Comparison of ENCODE assay signal across 1 cellular context in the genomic region with DNA sequence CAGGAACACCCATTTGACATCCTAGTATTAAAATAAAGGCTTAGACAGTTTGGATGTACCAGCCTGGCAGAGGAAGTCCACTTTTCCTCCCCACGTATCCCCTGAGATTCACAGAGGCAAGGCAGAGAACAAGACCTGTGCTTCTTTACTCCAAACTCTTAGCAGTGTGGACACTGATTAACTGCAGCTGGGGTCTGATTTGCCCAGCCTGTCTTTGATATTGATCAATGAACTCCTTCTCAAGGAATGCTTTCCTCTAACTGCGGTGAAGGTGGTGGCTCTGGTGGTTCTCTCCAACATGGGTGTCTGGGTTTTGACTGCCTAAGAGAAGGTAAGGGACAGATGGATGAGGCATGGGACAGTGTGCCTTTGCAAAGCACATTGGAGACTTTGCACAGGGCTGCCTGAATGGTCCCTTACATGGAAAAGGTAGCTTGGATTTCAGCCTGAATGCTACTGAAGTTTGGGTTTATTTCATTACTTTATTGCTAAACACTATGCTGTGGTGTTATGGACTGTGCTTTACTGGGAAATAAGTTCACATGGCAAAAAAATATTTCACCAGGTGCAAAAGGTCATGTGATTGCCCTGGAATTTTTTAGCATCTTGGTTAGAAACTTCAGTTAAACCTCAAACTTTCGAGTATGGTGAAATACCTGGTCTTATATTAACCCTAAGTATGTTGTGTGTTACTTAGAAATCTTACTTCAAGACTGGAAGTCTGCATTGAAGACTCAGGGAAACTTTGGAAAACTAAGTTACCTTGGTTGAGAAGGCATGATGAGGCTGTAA.
TF ChIP-seq lines count a peak whose summit lies in the region.

No MANE protein-coding gene starts in this region.

TF ChIP-seq in H1, 55 proteins besides CTCF, POLR2A, EP300 and RAD21:
- TF ChIP-seq TEAD4 (IDR thresholded peaks at IDR 0.05; ENCODE audit: low read depth, low read length) (no peak), TAF7 (optimal IDR thresholded peaks at IDR 0.05; ENCODE audit: borderline replicate concordance, low read depth, low read length) (no peak), ZNF274 (IDR thresholded peaks at IDR 0.05; ENCODE audit: borderline replicate concordance, extremely low read depth, low read length) (no peak), FOSL1 (IDR thresholded peaks at IDR 0.05; ENCODE audit: insufficient read depth, low read depth, low read length) (no peak), POU5F1 (IDR thresholded peaks at IDR 0.05; ENCODE audit: low read depth, low read length) (no peak), KDM4A (IDR thresholded peaks at IDR 0.05; ENCODE audit: low read depth, low read length, severe bottlenecking) (no peak), TBP (IDR thresholded peaks at IDR 0.05; ENCODE audit: low read depth, low read length) (no peak), SAP30 (IDR thresholded peaks at IDR 0.05; ENCODE audit: insufficient read depth, insufficient replicate concordance, low read length) (no peak), SIRT6 (IDR thresholded peaks at IDR 0.05; ENCODE audit: low read length) (no peak), CTBP2 (IDR thresholded peaks at IDR 0.05; ENCODE audit: borderline replicate concordance, insufficient read depth, insufficient read length, low read length) (no peak), POLR2AphosphoS5 (IDR thresholded peaks at IDR 0.05; ENCODE audit: low read depth, low read length) (no peak), BRCA1 (IDR thresholded peaks at IDR 0.05; ENCODE audit: low read depth, low read length) (no peak), TCF12 (IDR thresholded peaks at IDR 0.05; ENCODE audit: low read depth, low read length) (no peak), SP4 (IDR thresholded peaks at IDR 0.05; ENCODE audit: low read length) (no peak), MAFK (IDR thresholded peaks at IDR 0.05; ENCODE audit: low read depth, low read length) (no peak), KDM1A (IDR thresholded peaks at IDR 0.05; ENCODE audit: borderline replicate concordance, low read length) (no peak), CHD1 (IDR thresholded peaks at IDR 0.05; ENCODE audit: low read depth, low read length) (no peak), SUZ12 (IDR thresholded peaks at IDR 0.05; ENCODE audit: low read length) (no peak)
- TF ChIP-seq, protein P1, sequence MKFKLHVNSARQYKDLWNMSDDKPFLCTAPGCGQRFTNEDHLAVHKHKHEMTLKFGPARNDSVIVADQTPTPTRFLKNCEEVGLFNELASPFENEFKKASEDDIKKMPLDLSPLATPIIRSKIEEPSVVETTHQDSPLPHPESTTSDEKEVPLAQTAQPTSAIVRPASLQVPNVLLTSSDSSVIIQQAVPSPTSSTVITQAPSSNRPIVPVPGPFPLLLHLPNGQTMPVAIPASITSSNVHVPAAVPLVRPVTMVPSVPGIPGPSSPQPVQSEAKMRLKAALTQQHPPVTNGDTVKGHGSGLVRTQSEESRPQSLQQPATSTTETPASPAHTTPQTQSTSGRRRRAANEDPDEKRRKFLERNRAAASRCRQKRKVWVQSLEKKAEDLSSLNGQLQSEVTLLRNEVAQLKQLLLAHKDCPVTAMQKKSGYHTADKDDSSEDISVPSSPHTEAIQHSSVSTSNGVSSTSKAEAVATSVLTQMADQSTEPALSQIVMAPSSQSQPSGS (IDR thresholded peaks at IDR 0.05; ENCODE audit: low read length) = no peak
- TF ChIP-seq, protein P2, sequence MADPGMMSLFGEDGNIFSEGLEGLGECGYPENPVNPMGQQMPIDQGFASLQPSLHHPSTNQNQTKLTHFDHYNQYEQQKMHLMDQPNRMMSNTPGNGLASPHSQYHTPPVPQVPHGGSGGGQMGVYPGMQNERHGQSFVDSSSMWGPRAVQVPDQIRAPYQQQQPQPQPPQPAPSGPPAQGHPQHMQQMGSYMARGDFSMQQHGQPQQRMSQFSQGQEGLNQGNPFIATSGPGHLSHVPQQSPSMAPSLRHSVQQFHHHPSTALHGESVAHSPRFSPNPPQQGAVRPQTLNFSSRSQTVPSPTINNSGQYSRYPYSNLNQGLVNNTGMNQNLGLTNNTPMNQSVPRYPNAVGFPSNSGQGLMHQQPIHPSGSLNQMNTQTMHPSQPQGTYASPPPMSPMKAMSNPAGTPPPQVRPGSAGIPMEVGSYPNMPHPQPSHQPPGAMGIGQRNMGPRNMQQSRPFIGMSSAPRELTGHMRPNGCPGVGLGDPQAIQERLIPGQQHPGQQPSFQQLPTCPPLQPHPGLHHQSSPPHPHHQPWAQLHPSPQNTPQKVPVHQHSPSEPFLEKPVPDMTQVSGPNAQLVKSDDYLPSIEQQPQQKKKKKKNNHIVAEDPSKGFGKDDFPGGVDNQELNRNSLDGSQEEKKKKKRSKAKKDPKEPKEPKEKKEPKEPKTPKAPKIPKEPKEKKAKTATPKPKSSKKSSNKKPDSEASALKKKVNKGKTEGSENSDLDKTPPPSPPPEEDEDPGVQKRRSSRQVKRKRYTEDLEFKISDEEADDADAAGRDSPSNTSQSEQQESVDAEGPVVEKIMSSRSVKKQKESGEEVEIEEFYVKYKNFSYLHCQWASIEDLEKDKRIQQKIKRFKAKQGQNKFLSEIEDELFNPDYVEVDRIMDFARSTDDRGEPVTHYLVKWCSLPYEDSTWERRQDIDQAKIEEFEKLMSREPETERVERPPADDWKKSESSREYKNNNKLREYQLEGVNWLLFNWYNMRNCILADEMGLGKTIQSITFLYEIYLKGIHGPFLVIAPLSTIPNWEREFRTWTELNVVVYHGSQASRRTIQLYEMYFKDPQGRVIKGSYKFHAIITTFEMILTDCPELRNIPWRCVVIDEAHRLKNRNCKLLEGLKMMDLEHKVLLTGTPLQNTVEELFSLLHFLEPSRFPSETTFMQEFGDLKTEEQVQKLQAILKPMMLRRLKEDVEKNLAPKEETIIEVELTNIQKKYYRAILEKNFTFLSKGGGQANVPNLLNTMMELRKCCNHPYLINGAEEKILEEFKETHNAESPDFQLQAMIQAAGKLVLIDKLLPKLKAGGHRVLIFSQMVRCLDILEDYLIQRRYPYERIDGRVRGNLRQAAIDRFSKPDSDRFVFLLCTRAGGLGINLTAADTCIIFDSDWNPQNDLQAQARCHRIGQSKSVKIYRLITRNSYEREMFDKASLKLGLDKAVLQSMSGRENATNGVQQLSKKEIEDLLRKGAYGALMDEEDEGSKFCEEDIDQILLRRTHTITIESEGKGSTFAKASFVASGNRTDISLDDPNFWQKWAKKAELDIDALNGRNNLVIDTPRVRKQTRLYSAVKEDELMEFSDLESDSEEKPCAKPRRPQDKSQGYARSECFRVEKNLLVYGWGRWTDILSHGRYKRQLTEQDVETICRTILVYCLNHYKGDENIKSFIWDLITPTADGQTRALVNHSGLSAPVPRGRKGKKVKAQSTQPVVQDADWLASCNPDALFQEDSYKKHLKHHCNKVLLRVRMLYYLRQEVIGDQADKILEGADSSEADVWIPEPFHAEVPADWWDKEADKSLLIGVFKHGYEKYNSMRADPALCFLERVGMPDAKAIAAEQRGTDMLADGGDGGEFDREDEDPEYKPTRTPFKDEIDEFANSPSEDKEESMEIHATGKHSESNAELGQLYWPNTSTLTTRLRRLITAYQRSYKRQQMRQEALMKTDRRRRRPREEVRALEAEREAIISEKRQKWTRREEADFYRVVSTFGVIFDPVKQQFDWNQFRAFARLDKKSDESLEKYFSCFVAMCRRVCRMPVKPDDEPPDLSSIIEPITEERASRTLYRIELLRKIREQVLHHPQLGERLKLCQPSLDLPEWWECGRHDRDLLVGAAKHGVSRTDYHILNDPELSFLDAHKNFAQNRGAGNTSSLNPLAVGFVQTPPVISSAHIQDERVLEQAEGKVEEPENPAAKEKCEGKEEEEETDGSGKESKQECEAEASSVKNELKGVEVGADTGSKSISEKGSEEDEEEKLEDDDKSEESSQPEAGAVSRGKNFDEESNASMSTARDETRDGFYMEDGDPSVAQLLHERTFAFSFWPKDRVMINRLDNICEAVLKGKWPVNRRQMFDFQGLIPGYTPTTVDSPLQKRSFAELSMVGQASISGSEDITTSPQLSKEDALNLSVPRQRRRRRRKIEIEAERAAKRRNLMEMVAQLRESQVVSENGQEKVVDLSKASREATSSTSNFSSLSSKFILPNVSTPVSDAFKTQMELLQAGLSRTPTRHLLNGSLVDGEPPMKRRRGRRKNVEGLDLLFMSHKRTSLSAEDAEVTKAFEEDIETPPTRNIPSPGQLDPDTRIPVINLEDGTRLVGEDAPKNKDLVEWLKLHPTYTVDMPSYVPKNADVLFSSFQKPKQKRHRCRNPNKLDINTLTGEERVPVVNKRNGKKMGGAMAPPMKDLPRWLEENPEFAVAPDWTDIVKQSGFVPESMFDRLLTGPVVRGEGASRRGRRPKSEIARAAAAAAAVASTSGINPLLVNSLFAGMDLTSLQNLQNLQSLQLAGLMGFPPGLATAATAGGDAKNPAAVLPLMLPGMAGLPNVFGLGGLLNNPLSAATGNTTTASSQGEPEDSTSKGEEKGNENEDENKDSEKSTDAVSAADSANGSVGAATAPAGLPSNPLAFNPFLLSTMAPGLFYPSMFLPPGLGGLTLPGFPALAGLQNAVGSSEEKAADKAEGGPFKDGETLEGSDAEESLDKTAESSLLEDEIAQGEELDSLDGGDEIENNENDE (IDR thresholded peaks at IDR 0.05; ENCODE audit: insufficient replicate concordance, low read length) = no peak
